In genomic region chr12:57852620-57853509, GRCh38 we compare ENCODE assay signal across 9 cellular contexts. TPM values are rescaled to one million over a fixed set of nuclear protein-coding genes. Genes with fewer than 3 reads are reported as not detected.
DNase-seq lines count a peak whose midpoint lies in the region; ATAC-seq and TF ChIP-seq lines count a peak whose summit lies in the region.
"Had no signal": no experiment of that assay in that cellular context is flagged by ENCODE, and none has a peak within 500 bp of the region (broad histone marks: within the 10 kb centered on the region; RNA-seq: fewer than 3 reads in every experiment).

No MANE protein-coding gene starts in this region.

- H3K4me1 ChIP-seq in esophagus muscularis mucosa, result peaks cover 27 to 49% (median 37%) of the 10 kb centered on the region in 4 donors
- peaks cover 0 to 2% of the 10 kb centered on the region in 2 donors for H3K4me1 ChIP-seq in mucosa of rectum (ENCODE audit: control insufficient read depth in 2 of 2, insufficient read depth in 2 of 2, low read length in 2 of 2)
- H3K4me1 ChIP-seq in tibial artery, result peaks cover 0 to 45% (median 33%) of the 10 kb centered on the region in 4 donors

- H3K9ac ChIP-seq in mucosa of rectum (ENCODE audit: low read depth in 1 of 2, low read length in 2 of 2), result peak overlapping the region in 1 of 2 donors; percentile 15

- intact Hi-C loops in esophagus muscularis mucosa (cut with DNase I) (no loop called here), tibial artery (cut with DNase I; ENCODE audit: low total_unique reads) (no loop called here)

- WGBS in esophagus muscularis mucosa, result 25% methylated on average over 33 of the region's 38 CpGs

- H3K27ac ChIP-seq in esophagus muscularis mucosa (replicated peaks in 1 of 4) (peak overlapping the region; percentile 88 to 91 (median 90)), mucosa of rectum (ENCODE audit: low read depth in 2 of 2, low read length in 2 of 2) (peak overlapping the region; percentile 52 to 57), tibial artery (peak overlapping the region; percentile 92 to 97)
- H3K27ac ChIP-seq: VCaP had no signal

- TF ChIP-seq POLR2A in esophagus muscularis mucosa (IDR thresholded peaks at IDR 0.05; ENCODE audit: low read depth), result no peak

- peak; percentile 18 for DNase-seq in RPMI7951 (ENCODE audit: low read depth)
- no peak for DNase-seq in esophagus muscularis mucosa (ENCODE audit: extremely low spot score)
- DNase-seq in tibial artery, result peak; percentile 71 to 89
- no peak for DNase-seq in SHP77 (lab: John Stamatoyannopoulos, UW)

- TF ChIP-seq CTCF in esophagus muscularis mucosa (IDR thresholded peaks at IDR 0.05) (peak in 2 of 3 experiments; percentile 33 to 42), tibial artery (IDR thresholded peaks at IDR 0.05) (peak; percentile 17 to 19)

- no peaks in the 10 kb centered on the region for H3K9me3 ChIP-seq in esophagus muscularis mucosa
- H3K9me3 ChIP-seq in mucosa of rectum (ENCODE audit: control insufficient read depth in 2 of 2, low read length in 2 of 2), result no peaks in the 10 kb centered on the region
- no peaks in the 10 kb centered on the region for H3K9me3 ChIP-seq in tibial artery

- no peak for TF ChIP-seq EP300 in esophagus muscularis mucosa (IDR thresholded peaks at IDR 0.05)

- H3K4me3 ChIP-seq in esophagus muscularis mucosa (peak overlapping the region; percentile 53 to 59 (median 56)), mucosa of rectum (ENCODE audit: low read length in 2 of 2) (no peak overlapping the region), tibial artery (peak overlapping the region; percentile 51 to 65)

- H3K36me3 ChIP-seq in esophagus muscularis mucosa (no peaks in the 10 kb centered on the region), mucosa of rectum (ENCODE audit: control insufficient read depth in 2 of 2, insufficient read depth in 2 of 2, low read length in 2 of 2) (no peaks in the 10 kb centered on the region), tibial artery (no peaks in the 10 kb centered on the region)

- ATAC-seq in HG03571 (IDR thresholded peaks at IDR 0.05; ENCODE audit: unreplicated experiment) (no peak), HG03432 (IDR thresholded peaks at IDR 0.05; ENCODE audit: unreplicated experiment) (no peak), HG03280 (IDR thresholded peaks at IDR 0.05; ENCODE audit: unreplicated experiment) (no peak)

- H3K27me3 ChIP-seq in esophagus muscularis mucosa (no peaks in the 10 kb centered on the region), mucosa of rectum (ENCODE audit: control insufficient read depth in 2 of 2, insufficient read depth in 2 of 2, low read length in 2 of 2) (no peaks in the 10 kb centered on the region), tibial artery (no peaks in the 10 kb centered on the region)

RNA-seq across cellular contexts. Expression of gene CTDSP2, which starts 6.3 kb away (rescaled TPM):
- total RNA-seq in RPMI7951 (2014; rRNA removed; shearing (Covaris generic)), result 27.8 and 44.0 TPM in 2 replicates
- 100 to 1,000 TPM; 127 to 249 (median 196) TPM for total RNA-seq in esophagus muscularis mucosa

RNA-seq across cellular contexts. Expression of gene AVIL, which starts 34.3 kb away (rescaled TPM):
- total RNA-seq in RPMI7951 (2014; rRNA removed; shearing (Covaris generic)), result 1.3 and 1.8 TPM in 2 replicates
- total RNA-seq in esophagus muscularis mucosa, result 1 to 10 TPM; 2.2 to 5.8 (median 2.8) TPM

Comparison
In these comparisons a context has a peak if more than half of its experiments do, and no peak if none do; other contexts are left out.
1. DNase-seq: peak in RPMI7951 (single experiment) and tibial artery (2 of 2); none in esophagus muscularis mucosa (single experiment) and SHP77 (0 of 2).
2. H3K4me3 ChIP-seq: peak in esophagus muscularis mucosa (4 of 4) and tibial artery (2 of 2); none in mucosa of rectum (0 of 2).
3. Peak in every context shown above with its lines, with median percentiles within 50 percentile points of each other: H3K27ac ChIP-seq.